In the genomic region with DNA sequence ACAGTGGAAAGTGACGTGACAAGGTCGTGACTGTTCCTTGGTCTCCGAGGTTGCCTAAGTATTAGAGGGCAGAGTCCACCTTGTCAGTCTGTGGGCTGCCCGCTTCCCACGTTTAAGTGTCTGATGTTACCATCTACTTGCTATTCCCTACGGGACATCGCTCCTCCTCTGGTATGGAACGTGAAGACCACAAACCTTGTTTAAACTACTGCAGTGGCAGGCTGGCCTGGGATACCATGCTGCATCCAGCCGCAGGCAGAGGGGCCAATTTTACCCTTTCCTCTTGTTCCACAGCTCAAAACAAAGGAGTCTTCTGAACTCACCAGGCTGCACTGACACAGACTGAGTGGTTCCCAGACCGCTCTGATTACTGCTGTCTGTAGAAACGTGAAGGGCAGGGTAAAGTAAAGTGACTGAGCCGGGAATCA, we compare ENCODE assay signal across 17 cellular contexts.
DNase-seq lines count a peak whose midpoint lies in the region; FAIRE-seq and TF ChIP-seq lines count a peak whose summit lies in the region.
"Had no signal": no experiment of that assay in that cellular context is flagged by ENCODE, and none has a peak within 500 bp of the region (broad histone marks: within the 10 kb centered on the region; RNA-seq: fewer than 3 reads in every experiment).

No MANE protein-coding gene starts in this region.

- BruUV-seq in Calu3 (replicated peaks; lab: Mats Ljungman, UMichigan) = no TSS peak

- no peak overlapping the region for H2AFZ ChIP-seq in mesenchymal stem cell (ENCODE audit: low read depth, low read length)

- H3K4me3 ChIP-seq in brain microvascular endothelial cell (ENCODE audit: low read depth, low read length) (peak overlapping the region; percentile 18), mesenchymal stem cell (ENCODE audit: insufficient read depth in 1 of 2, low read depth in 1 of 2, low read length in 2 of 2) (no peak overlapping the region), Peyer's patch (no peak overlapping the region)
- H3K4me3 ChIP-seq: ovary, testis had no signal

- no peak for DNase-seq in HTR-8/SVneo (ENCODE audit: insufficient read length, low spot score)
- DNase-seq in brain microvascular endothelial cell = peak; percentile 71
- DNase-seq in mesenchymal stem cell = no peak
- peak; percentile 21 for DNase-seq in renal cortical epithelial cell (ENCODE audit: low read depth)
- no peak for DNase-seq in G401 (ENCODE audit: low spot score)
- DNase-seq in Peyer's patch = no peak
- DNase-seq in cardiac septum (ENCODE audit: low spot score) = no peak
- no peak for DNase-seq in Calu3
- DNase-seq: activated effector memory CD4-positive, alpha-beta T cell treated with anti-CD3 and anti-CD28 coated beads, Interleukin-2, amount 50 U/mL, for 16 hours; HFFc6; NCI-H2107; ovary; Right ventricle myocardium superior; stimulated activated CD4-positive, alpha-beta T cell treated with anti-CD3 and anti-CD28 coated beads, Interleukin-2, amount 100 ng/mL, for 24 hours; stimulated activated naive B cell treated with anti-CD40 and anti-IgM and Interleukin-4, amounts not matched to agents 10 μg/mL and 1 μg/mL and 100 μg/mL, for 72 hours; testis had no signal

- no peak overlapping the region for H3K27ac Mint-ChIP-seq in Calu3 (ENCODE audit: unreplicated experiment)
- H3K27ac Mint-ChIP-seq: HFFc6; stimulated activated naive B cell treated with anti-CD40 and anti-IgM and Interleukin-4, amounts not matched to agents 10 μg/mL and 1 μg/mL and 100 μg/mL, for 72 hours had no signal

- H3K4me2 ChIP-seq in mesenchymal stem cell (ENCODE audit: low read length, poor library complexity, severe bottlenecking) = no peak overlapping the region

- no peak overlapping the region for H3K23ac ChIP-seq in mesenchymal stem cell (ENCODE audit: low read length in 2 of 2)

- no peak overlapping the region for H2BK5ac ChIP-seq in mesenchymal stem cell (ENCODE audit: low read depth, low read length, poor library complexity, severe bottlenecking)

- TF ChIP-seq CTCF in brain microvascular endothelial cell (IDR thresholded peaks at IDR 0.05; ENCODE audit: low read depth, low read length, missing control alignments) (no peak), Peyer's patch (IDR thresholded peaks at IDR 0.05) (no peak), Calu3 (IDR thresholded peaks at IDR 0.05; ENCODE audit: unreplicated experiment) (no peak)

- intact Hi-C loops in cardiac septum (cut with DNase I) = no loop called here
- intact Hi-C loops in Calu3 (cut with micrococcal nuclease; ENCODE audit: unreplicated experiment) = no loop called here

- no peak for TF ChIP-seq POLR2A in Peyer's patch (IDR thresholded peaks at IDR 0.05)

- H3K4ac ChIP-seq in mesenchymal stem cell (ENCODE audit: low read depth in 1 of 2, low read length in 2 of 2) = no peak overlapping the region

- no peak overlapping the region for H3K4me3 Mint-ChIP-seq in Calu3 (ENCODE audit: low read depth, unreplicated experiment)
- H3K4me3 Mint-ChIP-seq: HFFc6; stimulated activated naive B cell treated with anti-CD40 and anti-IgM and Interleukin-4, amounts not matched to agents 10 μg/mL and 1 μg/mL and 100 μg/mL, for 72 hours had no signal

- no peak overlapping the region for H3K18ac ChIP-seq in mesenchymal stem cell (ENCODE audit: low read depth in 1 of 2, low read length in 2 of 2)

- CTCF ChIA-PET in Calu3 (lab: Charles Lee) = no interaction called here

- in situ Hi-C loops in brain microvascular endothelial cell (cut with HindIII; ENCODE audit: low pct_ligation_motif_present, low sequenced_read_pairs) = no loop called here
- in situ Hi-C loops in G401 (cut with HindIII; ENCODE audit: low sequenced_read_pairs) = no loop called here

- H3K27ac ChIP-seq in brain microvascular endothelial cell = peak overlapping the region; percentile 40
- peak overlapping the region; percentile 34 for H3K27ac ChIP-seq in mesenchymal stem cell (ENCODE audit: low read length, poor library complexity, severe bottlenecking)
- H3K27ac ChIP-seq in Peyer's patch = no peak overlapping the region
- H3K27ac ChIP-seq: ovary, testis had no signal

- H2BK15ac ChIP-seq in mesenchymal stem cell (ENCODE audit: low read depth, poor library complexity, severe bottlenecking) = no peak overlapping the region

- H3K27me3 Mint-ChIP-seq in Calu3 (ENCODE audit: unreplicated experiment) = no peaks in the 10 kb centered on the region
- H3K27me3 Mint-ChIP-seq: stimulated activated naive B cell treated with anti-CD40 and anti-IgM and Interleukin-4, amounts not matched to agents 10 μg/mL and 1 μg/mL and 100 μg/mL, for 72 hours had no signal

- H3K9me3 Mint-ChIP-seq in Calu3 (ENCODE audit: low read depth, unreplicated experiment) = no peaks in the 10 kb centered on the region
- H3K9me3 Mint-ChIP-seq: HFFc6 had no signal

- H3K14ac ChIP-seq in mesenchymal stem cell (ENCODE audit: low read length in 2 of 2) = no peak overlapping the region

- H4K91ac ChIP-seq in mesenchymal stem cell (ENCODE audit: low read length) = no peak overlapping the region

- WGBS in mesenchymal stem cell = 77% methylated on average over 11 of the region's 12 CpGs

- H3K4me1 ChIP-seq in mesenchymal stem cell (ENCODE audit: control insufficient read depth, insufficient read depth, low read depth, low read length) = peaks cover 3% of the 10 kb centered on the region
- no peaks in the 10 kb centered on the region for H3K4me1 ChIP-seq in Peyer's patch
- H3K4me1 ChIP-seq: testis had no signal

- H2BK12ac ChIP-seq in mesenchymal stem cell (ENCODE audit: low read length in 2 of 2) = no peak overlapping the region

- H4K8ac ChIP-seq in mesenchymal stem cell (ENCODE audit: low read length) = no peak overlapping the region

- no peak overlapping the region for H2AK5ac ChIP-seq in mesenchymal stem cell (ENCODE audit: low read length, severe bottlenecking)

- no peaks in the 10 kb centered on the region for H3K79me1 ChIP-seq in mesenchymal stem cell (replicated peaks; ENCODE audit: low read length, poor library complexity, severe bottlenecking)

- peak; percentile 71 for FAIRE-seq in HTR-8/SVneo (lab: Jason Lieb, UNC)
- FAIRE-seq: G401.6 had no signal

- no peak overlapping the region for H3K9ac ChIP-seq in mesenchymal stem cell (ENCODE audit: low read length)

- peaks cover 6% of the 10 kb centered on the region for H3K4me1 Mint-ChIP-seq in Calu3 (ENCODE audit: low read depth, unreplicated experiment)

- no peaks in the 10 kb centered on the region for H3K9me3 ChIP-seq in mesenchymal stem cell (ENCODE audit: control insufficient read depth, low read length)
- H3K9me3 ChIP-seq in Peyer's patch = no peaks in the 10 kb centered on the region
- H3K9me3 ChIP-seq: ovary, testis had no signal

- H3K27me3 ChIP-seq in brain microvascular endothelial cell (replicated peaks) (no peaks in the 10 kb centered on the region), mesenchymal stem cell (ENCODE audit: control insufficient read depth in 1 of 2, insufficient read depth in 1 of 2, low read length in 2 of 2) (no peaks in the 10 kb centered on the region), Peyer's patch (no peaks in the 10 kb centered on the region)
- H3K27me3 ChIP-seq: ovary, testis had no signal

- no peaks in the 10 kb centered on the region for H3K36me3 ChIP-seq in brain microvascular endothelial cell (replicated peaks)
- no peaks in the 10 kb centered on the region for H3K36me3 ChIP-seq in mesenchymal stem cell (ENCODE audit: control insufficient read depth in 1 of 2, insufficient read depth in 2 of 2, low read depth in 1 of 2, low read length in 2 of 2)
- no peaks in the 10 kb centered on the region for H3K36me3 ChIP-seq in Peyer's patch
- H3K36me3 ChIP-seq: ovary had no signal

- H2BK120ac ChIP-seq in mesenchymal stem cell (ENCODE audit: low read depth, low read length) = no peak overlapping the region

- no peaks in the 10 kb centered on the region for H3K36me3 Mint-ChIP-seq in Calu3 (ENCODE audit: insufficient read depth, unreplicated experiment)

Comparison
In these comparisons a context has a peak if more than half of its experiments do, and no peak if none do; other contexts are left out.
1. DNase-seq: peak in brain microvascular endothelial cell (single experiment) and renal cortical epithelial cell (single experiment); none in HTR-8/SVneo (single experiment), mesenchymal stem cell (single experiment), G401 (single experiment), Peyer's patch (0 of 3), cardiac septum (single experiment) and Calu3 (single experiment).
2. H3K27ac ChIP-seq: peak in brain microvascular endothelial cell (single experiment) and mesenchymal stem cell (single experiment); none in Peyer's patch (0 of 4).